In genomic region chr1:55285849-55286248, GRCh38 we compare ENCODE assay signal across 1 cellular context.
TF ChIP-seq lines count a peak whose summit lies in the region.

No MANE protein-coding gene starts in this region.

TF ChIP-seq in SK-N-SH treated with all-trans-retinoic acid at 6 μM for 48 hours, 23 proteins besides CTCF, POLR2A, EP300 and RAD21 (continued from another document):
- TF ChIP-seq TSHZ2 (CRISPR knock-in tag; IDR thresholded peaks at IDR 0.05) (no peak), ZC3H10 (CRISPR knock-in tag; IDR thresholded peaks at IDR 0.05) (no peak), ESRRG (CRISPR knock-in tag; IDR thresholded peaks at IDR 0.05) (no peak), ZFP30 (CRISPR knock-in tag; IDR thresholded peaks at IDR 0.05) (no peak), TCF4 (CRISPR knock-in tag; IDR thresholded peaks at IDR 0.05; ENCODE audit: borderline replicate concordance) (no peak), SNAI2 (CRISPR knock-in tag; IDR thresholded peaks at IDR 0.05) (no peak), PPARA (CRISPR knock-in tag; IDR thresholded peaks at IDR 0.05; ENCODE audit: borderline replicate concordance) (no peak), ZFP3 (CRISPR knock-in tag; IDR thresholded peaks at IDR 0.05) (no peak), BACH2 (CRISPR knock-in tag; IDR thresholded peaks at IDR 0.05; ENCODE audit: borderline replicate concordance) (no peak), CSRNP3 (CRISPR knock-in tag; IDR thresholded peaks at IDR 0.05) (no peak)
